Comparison of ENCODE assay signal across 14 cellular contexts in the genomic region with DNA sequence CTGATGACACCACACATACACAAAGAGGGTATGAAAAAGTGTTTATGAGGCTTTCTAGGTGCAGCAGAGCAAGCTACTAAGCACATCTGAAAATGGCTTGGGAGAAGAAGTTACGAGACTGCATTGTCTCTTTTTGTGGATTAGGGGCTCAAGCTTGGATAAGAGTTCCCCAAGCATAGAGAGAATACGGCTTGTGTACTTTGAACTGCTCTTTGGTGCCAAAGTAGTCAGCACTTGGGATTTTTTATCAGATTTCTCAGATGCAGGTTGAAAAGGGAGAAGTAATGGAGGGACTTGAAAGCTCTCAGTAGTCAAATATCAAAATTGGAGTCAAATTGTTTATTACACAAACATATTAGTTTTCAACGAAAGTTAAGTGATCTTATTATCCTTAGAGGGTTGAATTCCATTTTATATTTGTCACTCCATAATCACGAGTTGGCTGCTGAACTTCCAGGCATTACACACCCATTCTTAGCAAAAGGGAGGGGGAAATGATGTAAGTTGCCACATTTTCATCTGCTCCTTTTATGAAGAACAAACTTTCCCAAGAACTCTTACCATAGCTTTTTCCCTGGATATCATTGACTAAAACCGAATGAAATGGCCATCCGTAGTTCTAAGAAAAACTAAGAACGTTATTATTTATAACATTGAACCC.
"Had no signal": no experiment of that assay in that cellular context is flagged by ENCODE, and none has a peak within 500 bp of the region (broad histone marks: within the 10 kb centered on the region; RNA-seq: fewer than 3 reads in every experiment).

No MANE protein-coding gene starts in this region.

- H3K27me3 ChIP-seq: gastroesophageal sphincter had no signal

- H3K36me3 ChIP-seq: gastroesophageal sphincter, thoracic aorta had no signal

- H3K4me3 ChIP-seq: gastroesophageal sphincter, psoas muscle, thoracic aorta had no signal

- ATAC-seq: activated CD8-positive, alpha-beta T cell treated with anti-CD3 and anti-CD28 coated beads for 36 hours; activated T-helper 17 cell treated with anti-CD3 and anti-CD28 coated beads, Interleukin-2, amount 50 U/mL, for 72 hours; esophagus mucosa; gastroesophageal sphincter; psoas muscle; SK-N-SH treated with all-trans-retinoic acid at 6 μM for 48 hours had no signal

- DNase-seq: activated CD4-positive, alpha-beta T cell treated with anti-CD3 and anti-CD28 coated beads for 4 hours; activated CD8-positive, alpha-beta memory T cell treated with anti-CD3 and anti-CD28 coated beads, Interleukin-2, amount 50 U/mL, for 4 hours; activated CD8-positive, alpha-beta T cell treated with anti-CD3 and anti-CD28 coated beads for 36 hours; activated naive CD4-positive, alpha-beta T cell treated with anti-CD3 and anti-CD28 coated beads for 36 hours; central memory CD4-positive, alpha-beta T cell; dermis blood vessel endothelial cell; kidney; psoas muscle; stimulated activated CD4-positive, alpha-beta T cell treated with anti-CD3 and anti-CD28 coated beads, Interleukin-4, amount 100 ng/mL, for 1 hour had no signal

- H3K27ac ChIP-seq: gastroesophageal sphincter, psoas muscle, thoracic aorta had no signal

- H3K9me3 ChIP-seq: psoas muscle, thoracic aorta had no signal
